15 cellular contexts compared by ENCODE assay signal in genomic region chr10:127346604-127347003, GRCh38.
DNase-seq lines count a peak whose midpoint lies in the region; ATAC-seq and TF ChIP-seq lines count a peak whose summit lies in the region.
"Had no signal": no experiment of that assay in that cellular context is flagged by ENCODE, and none has a peak within 500 bp of the region (broad histone marks: within the 10 kb centered on the region; RNA-seq: fewer than 3 reads in every experiment).

No MANE protein-coding gene starts in this region.

- no peak overlapping the region for H3K23ac ChIP-seq in mesendoderm (ENCODE audit: low read length)

- no CpG with 5 or more reads among the region's 11 CpGs for WGBS in mesendoderm (ENCODE audit: extremely low coverage, insufficient coverage, low lambda C conversion rate)

- H3K9ac ChIP-seq in mesendoderm (ENCODE audit: low read length) = no peak overlapping the region

- H3K27me3 Mint-ChIP-seq in T-helper 2 cell treated with Interferon-gamma antibody and Interleukin-4, amounts not matched to agents 5 μg/mL and 100 μg/mL, for 36 hours (ENCODE audit: low read depth) = no peaks in the 10 kb centered on the region
- H3K27me3 Mint-ChIP-seq in GM23338 (ENCODE audit: insufficient read depth, low read depth, poor library complexity) = peaks cover 2% of the 10 kb centered on the region

- no peak overlapping the region for H4K5ac ChIP-seq in mesendoderm (ENCODE audit: low read length)

- no peak overlapping the region for H2BK120ac ChIP-seq in mesendoderm (ENCODE audit: low read depth, low read length)

- H2BK5ac ChIP-seq in mesendoderm (ENCODE audit: low read length) = no peak overlapping the region

- ATAC-seq in GM19463 (IDR thresholded peaks at IDR 0.05; ENCODE audit: unreplicated experiment) (peak; percentile 94), HG02763 (IDR thresholded peaks at IDR 0.05; ENCODE audit: unreplicated experiment) (no peak), GM23338 (no peak)
- ATAC-seq: right cardiac atrium had no signal

- H2BK15ac ChIP-seq in mesendoderm (replicated peaks; ENCODE audit: low read depth) = no peak overlapping the region

- H3K4me3 ChIP-seq in GM23338 (no peak overlapping the region), mesendoderm (ENCODE audit: low read length) (no peak overlapping the region)
- H3K4me3 ChIP-seq: tibial nerve had no signal

- H3K18ac ChIP-seq in mesendoderm (ENCODE audit: low read length) = no peak overlapping the region

- no peak overlapping the region for H3K4ac ChIP-seq in mesendoderm (ENCODE audit: low read depth, low read length)

- no peaks in the 10 kb centered on the region for H3K4me1 Mint-ChIP-seq in T-helper 2 cell treated with Interferon-gamma antibody and Interleukin-4, amounts not matched to agents 5 μg/mL and 100 μg/mL, for 36 hours (ENCODE audit: low read depth)
- H3K4me1 Mint-ChIP-seq in GM23338 = peaks cover 9% of the 10 kb centered on the region

- H3K4me3 Mint-ChIP-seq in T-helper 2 cell treated with Interferon-gamma antibody and Interleukin-4, amounts not matched to agents 5 μg/mL and 100 μg/mL, for 36 hours = no peak overlapping the region
- no peak overlapping the region for H3K4me3 Mint-ChIP-seq in GM23338

- DNase-seq in ELF-1 (ENCODE audit: low read depth, low spot score) (peak; percentile 72), GM10248 (ENCODE audit: extremely low spot score) (peak; percentile 45), GM23338 (ENCODE audit: low spot score) (no peak), mesendoderm (no peak)
- DNase-seq in T-helper 2 cell treated with Interferon-gamma antibody and Interleukin-4, amounts not matched to agents 5 μg/mL and 100 μg/mL, for 36 hours (ENCODE audit: low spot score) = peak; percentile 16
- DNase-seq: DMS 273 treated with DMSO at 0.1 percent for 48 hours, foreskin melanocyte, NCI-H524 treated with DMSO at 0.1 percent for 48 hours, occipital lobe, right cardiac atrium, SHP77 had no signal

- H3K4me1 ChIP-seq in GM23338 (ENCODE audit: insufficient read depth) (no peaks in the 10 kb centered on the region), mesendoderm (ENCODE audit: control insufficient read depth, low read depth, low read length) (no peaks in the 10 kb centered on the region)
- H3K4me1 ChIP-seq: tibial nerve had no signal

- no peaks in the 10 kb centered on the region for H3F3A ChIP-seq in GM23338 (replicated peaks; ENCODE audit: low read depth)

- no peaks in the 10 kb centered on the region for H3K36me3 Mint-ChIP-seq in T-helper 2 cell treated with Interferon-gamma antibody and Interleukin-4, amounts not matched to agents 5 μg/mL and 100 μg/mL, for 36 hours (ENCODE audit: low read depth)
- H3K36me3 Mint-ChIP-seq in GM23338 (ENCODE audit: low read depth) = peaks cover 12% of the 10 kb centered on the region; the same call in 2 of the 3 replicates

- no peak overlapping the region for H2AK5ac ChIP-seq in mesendoderm (ENCODE audit: low read length)

- H3K56ac ChIP-seq in mesendoderm (ENCODE audit: low read length) = no peak overlapping the region

- H2AFZ ChIP-seq in GM23338 = no peak overlapping the region

- H3K4me2 ChIP-seq in GM23338 = no peak overlapping the region
- H3K4me2 ChIP-seq in mesendoderm (ENCODE audit: low read length) = no peak overlapping the region

- H4K20me1 ChIP-seq in GM23338 (replicated peaks; ENCODE audit: insufficient read depth) = 0 out of 2 replicates have a peak, but pooled peaks cover 3% of the 10 kb centered on the region

- H3K79me1 ChIP-seq in mesendoderm (ENCODE audit: low read length) = no peaks in the 10 kb centered on the region

- H3K36me3 ChIP-seq in GM23338 (ENCODE audit: insufficient read depth) (no peaks in the 10 kb centered on the region), mesendoderm (ENCODE audit: control insufficient read depth, insufficient read depth, low read length) (no peaks in the 10 kb centered on the region)

- CTCF ChIA-PET in GM10248 (lab: Yijun Ruan, JAX) = no interaction called here

- H3K27ac ChIP-seq in GM23338 (ENCODE audit: low read depth) (no peak overlapping the region), mesendoderm (ENCODE audit: low read depth, low read length) (no peak overlapping the region)
- H3K27ac ChIP-seq: HL-60, tibial nerve had no signal

- H3K79me2 ChIP-seq in GM23338 (replicated peaks; ENCODE audit: insufficient read depth) (no peaks in the 10 kb centered on the region), mesendoderm (ENCODE audit: control insufficient read depth, insufficient read depth, low read length) (no peaks in the 10 kb centered on the region)

- H3K9me3 Mint-ChIP-seq in T-helper 2 cell treated with Interferon-gamma antibody and Interleukin-4, amounts not matched to agents 5 μg/mL and 100 μg/mL, for 36 hours = no peaks in the 10 kb centered on the region
- no peaks in the 10 kb centered on the region for H3K9me3 Mint-ChIP-seq in GM23338

- H3K27me3 ChIP-seq in GM23338 (ENCODE audit: insufficient read depth) (no peaks in the 10 kb centered on the region), mesendoderm (ENCODE audit: insufficient read depth, low read length, poor library complexity) (no peaks in the 10 kb centered on the region)
- H3K27me3 ChIP-seq: tibial nerve had no signal

- H4K8ac ChIP-seq in mesendoderm (ENCODE audit: low read depth, low read length) = no peak overlapping the region

- H3K9me2 ChIP-seq in GM23338 (ENCODE audit: insufficient read depth) = no peaks in the 10 kb centered on the region

- TF ChIP-seq CTCF in GM10248 (IDR thresholded peaks at IDR 0.05; ENCODE audit: control extremely low read depth, extremely low read depth, low read depth, missing control alignments) (no peak), GM23338 (conservative IDR thresholded peaks at IDR 0.05; ENCODE audit: low read depth in 2 of 2) (no peak)

- POLR2A ChIA-PET in GM10248 (lab: Yijun Ruan, JAX) = no interaction called here

- no peak overlapping the region for H3K27ac Mint-ChIP-seq in T-helper 2 cell treated with Interferon-gamma antibody and Interleukin-4, amounts not matched to agents 5 μg/mL and 100 μg/mL, for 36 hours
- no peak overlapping the region for H3K27ac Mint-ChIP-seq in GM23338

TF ChIP-seq in GM23338, 12 proteins besides CTCF, POLR2A, EP300 and RAD21 (continues in another document):
- TF ChIP-seq ZNF331 (CRISPR knock-in tag; IDR thresholded peaks at IDR 0.05; ENCODE audit: low read depth) (no peak), REST (IDR thresholded peaks at IDR 0.05; ENCODE audit: unreplicated experiment) (no peak), POLR2AphosphoS5 (IDR thresholded peaks at IDR 0.05; ENCODE audit: low read depth) (no peak), EZH2phosphoT487 (IDR thresholded peaks at IDR 0.05; ENCODE audit: unreplicated experiment) (no peak), ETS1 (IDR thresholded peaks at IDR 0.05) (no peak)

Comparison
In these comparisons a context has a peak if more than half of its experiments do, and no peak if none do; other contexts are left out.
1. DNase-seq: peak in ELF-1 (single experiment), GM10248 (single experiment) and T-helper 2 cell treated with Interferon-gamma antibody and Interleukin-4, amounts not matched to agents 5 μg/mL and 100 μg/mL, for 36 hours (single experiment); none in GM23338 (single experiment) and mesendoderm (single experiment).